Comparison of ENCODE assay signal across 1 cellular context in the genomic region with DNA sequence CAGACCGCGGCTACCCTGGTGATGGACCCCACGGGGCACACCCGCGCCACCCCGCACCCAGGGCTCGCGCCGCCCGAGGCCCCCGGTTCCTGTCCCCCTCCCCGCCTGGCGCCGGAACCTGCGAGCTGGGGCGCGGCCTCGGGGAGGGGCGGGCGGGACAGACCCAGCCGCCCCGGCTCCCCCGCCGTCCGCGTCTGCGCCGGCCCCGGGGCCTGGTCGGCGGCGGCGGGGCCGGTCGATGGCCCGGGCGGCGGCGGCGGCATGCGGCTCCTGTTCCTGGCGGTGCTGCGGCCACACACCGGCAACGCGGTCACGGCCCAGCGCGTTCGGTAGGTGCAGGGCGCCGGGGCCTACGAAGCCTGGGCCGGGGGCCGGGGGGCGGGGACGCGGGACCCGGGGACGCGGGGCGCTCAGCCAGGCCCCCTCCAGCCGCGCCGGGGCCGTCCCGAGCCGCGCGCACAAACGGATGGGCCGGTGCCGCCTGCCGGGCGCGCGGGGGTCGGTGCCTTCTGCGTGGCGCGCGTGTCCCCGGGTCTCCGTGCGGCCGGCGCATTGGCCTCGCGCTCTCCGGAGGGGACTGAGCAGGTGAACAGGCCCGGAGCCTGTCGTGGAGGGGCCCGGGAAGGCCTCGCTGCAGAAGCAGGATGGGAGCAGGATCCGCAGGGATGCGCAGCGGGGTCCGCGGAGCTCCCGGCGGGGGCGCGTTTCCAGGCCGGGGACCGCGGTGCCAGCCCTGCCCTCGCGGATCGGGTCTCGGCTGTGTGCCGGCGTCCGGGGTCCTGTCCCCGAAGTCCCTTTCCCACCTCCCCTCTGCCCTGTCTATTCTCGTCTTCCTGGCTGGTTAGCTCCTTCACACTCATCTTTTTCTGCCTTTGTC.
TF ChIP-seq lines count a peak whose summit lies in the region.

A gene (plus strand): TSS at position 158 of the 877 bp plus-strand sequence. CDS start 104 bp downstream, at position 262.

TF ChIP-seq in liver, 16 proteins besides CTCF, POLR2A, EP300 and RAD21 (continued from another document):
- TF ChIP-seq, protein P1, sequence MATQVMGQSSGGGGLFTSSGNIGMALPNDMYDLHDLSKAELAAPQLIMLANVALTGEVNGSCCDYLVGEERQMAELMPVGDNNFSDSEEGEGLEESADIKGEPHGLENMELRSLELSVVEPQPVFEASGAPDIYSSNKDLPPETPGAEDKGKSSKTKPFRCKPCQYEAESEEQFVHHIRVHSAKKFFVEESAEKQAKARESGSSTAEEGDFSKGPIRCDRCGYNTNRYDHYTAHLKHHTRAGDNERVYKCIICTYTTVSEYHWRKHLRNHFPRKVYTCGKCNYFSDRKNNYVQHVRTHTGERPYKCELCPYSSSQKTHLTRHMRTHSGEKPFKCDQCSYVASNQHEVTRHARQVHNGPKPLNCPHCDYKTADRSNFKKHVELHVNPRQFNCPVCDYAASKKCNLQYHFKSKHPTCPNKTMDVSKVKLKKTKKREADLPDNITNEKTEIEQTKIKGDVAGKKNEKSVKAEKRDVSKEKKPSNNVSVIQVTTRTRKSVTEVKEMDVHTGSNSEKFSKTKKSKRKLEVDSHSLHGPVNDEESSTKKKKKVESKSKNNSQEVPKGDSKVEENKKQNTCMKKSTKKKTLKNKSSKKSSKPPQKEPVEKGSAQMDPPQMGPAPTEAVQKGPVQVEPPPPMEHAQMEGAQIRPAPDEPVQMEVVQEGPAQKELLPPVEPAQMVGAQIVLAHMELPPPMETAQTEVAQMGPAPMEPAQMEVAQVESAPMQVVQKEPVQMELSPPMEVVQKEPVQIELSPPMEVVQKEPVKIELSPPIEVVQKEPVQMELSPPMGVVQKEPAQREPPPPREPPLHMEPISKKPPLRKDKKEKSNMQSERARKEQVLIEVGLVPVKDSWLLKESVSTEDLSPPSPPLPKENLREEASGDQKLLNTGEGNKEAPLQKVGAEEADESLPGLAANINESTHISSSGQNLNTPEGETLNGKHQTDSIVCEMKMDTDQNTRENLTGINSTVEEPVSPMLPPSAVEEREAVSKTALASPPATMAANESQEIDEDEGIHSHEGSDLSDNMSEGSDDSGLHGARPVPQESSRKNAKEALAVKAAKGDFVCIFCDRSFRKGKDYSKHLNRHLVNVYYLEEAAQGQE (IDR thresholded peaks at IDR 0.05): no peak
